35 cellular contexts compared by ENCODE assay signal in the genomic region with DNA sequence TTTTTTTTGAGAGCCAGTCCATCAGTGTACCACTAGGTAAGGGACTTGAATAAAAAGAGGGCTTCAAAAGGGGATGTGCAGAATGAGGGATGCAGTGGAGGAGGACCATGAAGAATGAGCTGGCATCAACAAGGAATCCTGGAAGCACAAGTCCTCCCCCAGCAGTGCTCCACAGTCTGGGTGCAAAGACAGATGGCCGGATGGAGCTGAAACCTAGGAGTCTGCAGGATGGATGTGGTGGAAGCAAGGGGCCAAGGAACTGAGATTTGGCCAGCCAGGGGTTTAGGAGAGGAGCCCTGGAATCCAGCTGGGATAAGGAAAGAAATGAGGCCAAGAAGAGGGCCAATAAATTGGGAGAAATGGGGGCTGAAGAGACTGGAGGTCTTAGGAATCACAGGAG. TPM values are rescaled to one million over a fixed set of nuclear protein-coding genes. Genes with fewer than 3 reads are reported as not detected.
"Had no signal": no experiment of that assay in that cellular context is flagged by ENCODE, and none has a peak within 500 bp of the region (broad histone marks: within the 10 kb centered on the region; RNA-seq: fewer than 3 reads in every experiment).

No MANE protein-coding gene starts in this region.

- H3K4me3 Mint-ChIP-seq: activated B cell treated with CpG ODN at 0.5 μM for 24 hours; activated CD8-positive, alpha-beta T cell treated with anti-CD3 and anti-CD28 coated beads for 36 hours; activated naive CD8-positive, alpha-beta T cell; activated T-cell treated with anti-CD3 and anti-CD28 coated beads, Interleukin-2, amount 50 U/mL, for 4 hours; activated T-helper 17 cell treated with anti-CD3 and anti-CD28 coated beads, Interleukin-2, amount 50 U/mL, for 72 hours; brain; endodermal cell; T-helper 17 cell; T-helper 2 cell treated with Interferon-gamma antibody and Interleukin-4, amounts not matched to agents 5 μg/mL and 100 μg/mL, for 36 hours had no signal

- H3K27ac Mint-ChIP-seq: activated B cell treated with CpG ODN at 0.5 μM for 24 hours; activated CD8-positive, alpha-beta T cell treated with anti-CD3 and anti-CD28 coated beads for 36 hours; activated naive CD8-positive, alpha-beta T cell; activated T-helper 17 cell treated with anti-CD3 and anti-CD28 coated beads, Interleukin-2, amount 50 U/mL, for 72 hours; endodermal cell; T-helper 17 cell; T-helper 2 cell treated with Interferon-gamma antibody and Interleukin-4, amounts not matched to agents 5 μg/mL and 100 μg/mL, for 36 hours had no signal

- H3K9me3 ChIP-seq: ascending aorta, breast epithelium, colonic mucosa, gastrocnemius medialis had no signal

- DNase-seq: activated B cell treated with CpG ODN at 0.5 μM for 24 hours; activated CD4-positive, alpha-beta T cell treated with anti-CD3 and anti-CD28 coated beads for 48 hours; activated CD4-positive, alpha-beta T cell treated with anti-CD3 and anti-CD28 coated beads, Interleukin-2, amount 50 U/mL, for 1 hour; activated CD4-positive, alpha-beta T cell treated with anti-CD3 and anti-CD28 coated beads, Interleukin-2, amount 50 U/mL, for 48 hours; activated CD8-positive, alpha-beta memory T cell treated with anti-CD3 and anti-CD28 coated beads for 24 hours; activated CD8-positive, alpha-beta T cell treated with anti-CD3 and anti-CD28 coated beads for 36 hours; activated effector memory CD4-positive, alpha-beta T cell treated with Interleukin-2 at 50 U/mL for 16 hours; activated gamma-delta T cell treated with Interleukin-2 at 50 U/mL for 16 hours; activated naive CD4-positive, alpha-beta T cell treated with anti-CD3 and anti-CD28 coated beads, Interleukin-2, amount 50 U/mL, for 16 hours; activated naive CD4-positive, alpha-beta T cell treated with Interleukin-2 at 50 U/mL for 16 hours; activated T-cell treated with anti-CD3 and anti-CD28 coated beads, Interleukin-2, amount 50 U/mL, for 4 hours; amniotic stem cell; central memory CD4-positive, alpha-beta T cell; cerebellar nuclear complex; colonic mucosa; effector memory CD4-positive, alpha-beta T cell; endodermal cell; foreskin keratinocyte; gastrocnemius medialis; SW 1271; T-helper 1 cell; T-helper 17 cell; T1000; WERI-Rb-1 had no signal

- H3K4me3 ChIP-seq: ascending aorta, breast epithelium, cardiac muscle cell, colonic mucosa, gastrocnemius medialis had no signal

- H3K36me3 Mint-ChIP-seq: activated naive CD8-positive, alpha-beta T cell; brain had no signal

- ATAC-seq: activated CD4-positive, CD25-positive, alpha-beta regulatory T cell treated with anti-CD3 and anti-CD28 coated beads, Interleukin-2, amount 50 U/mL, for 24 hours; activated CD8-positive, alpha-beta T cell treated with anti-CD3 and anti-CD28 coated beads for 36 hours; activated T-cell treated with anti-CD3 and anti-CD28 coated beads, Interleukin-2, amount 50 U/mL, for 4 hours; activated T-helper 17 cell treated with anti-CD3 and anti-CD28 coated beads, Interleukin-2, amount 50 U/mL, for 72 hours; esophagus mucosa; foreskin keratinocyte; gastrocnemius medialis; T-helper 17 cell had no signal

- H3K27ac ChIP-seq: ascending aorta, breast epithelium, cardiac muscle cell, colonic mucosa, foreskin keratinocyte, gastrocnemius medialis, WERI-Rb-1 had no signal

- H3K9me3 Mint-ChIP-seq: activated B cell treated with CpG ODN at 0.5 μM for 24 hours; activated CD8-positive, alpha-beta T cell treated with anti-CD3 and anti-CD28 coated beads for 36 hours; activated T-cell treated with anti-CD3 and anti-CD28 coated beads, Interleukin-2, amount 50 U/mL, for 4 hours; activated T-helper 17 cell treated with anti-CD3 and anti-CD28 coated beads, Interleukin-2, amount 50 U/mL, for 72 hours; brain; endodermal cell; T-helper 2 cell treated with Interferon-gamma antibody and Interleukin-4, amounts not matched to agents 5 μg/mL and 100 μg/mL, for 36 hours had no signal

- H3K36me3 ChIP-seq: ascending aorta, breast epithelium, cardiac muscle cell, colonic mucosa, gastrocnemius medialis, WERI-Rb-1 had no signal

- H3K4me1 Mint-ChIP-seq: activated T-helper 17 cell treated with anti-CD3 and anti-CD28 coated beads, Interleukin-2, amount 50 U/mL, for 72 hours had no signal

- H3K4me1 ChIP-seq: ascending aorta, breast epithelium, colonic mucosa, foreskin keratinocyte, gastrocnemius medialis had no signal

RNA-seq across cellular contexts. Expression of gene RAB6C, which starts 51.8 kb away (rescaled TPM):
- total RNA-seq: activated B cell treated with CpG ODN at 0.5 μM for 24 hours; activated CD8-positive, alpha-beta T cell treated with anti-CD3 and anti-CD28 coated beads for 36 hours; activated T-cell treated with anti-CD3 and anti-CD28 coated beads, Interleukin-2, amount 50 U/mL, for 4 hours; activated T-helper 17 cell treated with anti-CD3 and anti-CD28 coated beads, Interleukin-2, amount 50 U/mL, for 72 hours; ascending aorta; dermis microvascular lymphatic vessel endothelial cell; epithelial cell of proximal tubule; esophagus mucosa; foreskin keratinocyte; gastrocnemius medialis; T-helper 17 cell had no signal
- polyA plus RNA-seq: foreskin keratinocyte had no signal
